ENCODE assay signal across 16 cellular contexts in genomic region chr2:16013571-16013970, GRCh38.
DNase-seq lines count a peak whose midpoint lies in the region; ATAC-seq, FAIRE-seq and TF ChIP-seq lines count a peak whose summit lies in the region.
"Had no signal": no experiment of that assay in that cellular context is flagged by ENCODE, and none has a peak within 500 bp of the region (broad histone marks: within the 10 kb centered on the region; RNA-seq: fewer than 3 reads in every experiment).

No MANE protein-coding gene starts in this region.

- DNase-seq in activated naive CD8-positive, alpha-beta T cell treated with anti-CD3 and anti-CD28 coated beads, Interleukin-2, amount 50 U/mL, for 24 hours = no peak
- DNase-seq in caudate nucleus (lab: John Stamatoyannopoulos, UW) (peak in 1 of 61 donors; percentile 32), mucosa of descending colon (peak in 1 of 3 donors; percentile 9), GM12891 (ENCODE audit: insufficient read length, low spot score) (no peak), SKM-1 (lab: John Stamatoyannopoulos, UW; ENCODE audit: unreplicated experiment) (no peak), NCI-H510A treated with DMSO at 0.1 percent for 48 hours (lab: John Stamatoyannopoulos, UW) (no peak)
- DNase-seq: activated CD4-positive, alpha-beta T cell treated with anti-CD3 and anti-CD28 coated beads for 1 hour; activated naive CD8-positive, alpha-beta T cell treated with anti-CD3 and anti-CD28 coated beads, Interleukin-2, amount 10 ng/mL, durations not matched to agents 7 days and 5 days; kidney; T-cell; testis had no signal

- FAIRE-seq in GM12891 (lab: Jason Lieb, UNC) = no peak
- FAIRE-seq: frontal cortex, kidney, RCC 7860 had no signal

- peaks cover 6% of the 10 kb centered on the region for H3K4me1 Mint-ChIP-seq in activated naive CD8-positive, alpha-beta T cell (ENCODE audit: low read depth)
- H3K4me1 Mint-ChIP-seq in activated naive CD8-positive, alpha-beta T cell treated with anti-CD3 and anti-CD28 coated beads, Interleukin-2, amount 50 U/mL, for 24 hours = peaks cover 3% of the 10 kb centered on the region
- H3K4me1 Mint-ChIP-seq: central memory CD8-positive, alpha-beta T cell had no signal

- H3K27ac ChIP-seq in caudate nucleus (ENCODE audit: low read depth, low read length) = peak overlapping the region; percentile 50
- H3K27ac ChIP-seq: testis had no signal

- intact Hi-C loops in mucosa of descending colon (cut with DNase I, micrococcal nuclease) = loop anchor here in 1 of 2 donors (10.0 kb wide), 1 partner anchor 81 kb away; no protein-coding TSS in a partner anchor

- no peak for TF ChIP-seq CTCF in mucosa of descending colon (IDR thresholded peaks at IDR 0.05)

- H3K4me1 ChIP-seq in mucosa of descending colon (ENCODE audit: low read depth) = peaks cover 16% of the 10 kb centered on the region
- H3K4me1 ChIP-seq: testis had no signal

- TF ChIP-seq POLR2A in GM12891 (IDR thresholded peaks at IDR 0.05; ENCODE audit: low read depth, low read length) = no peak

- peak overlapping the region; percentile 68 for H3K4me3 Mint-ChIP-seq in activated naive CD8-positive, alpha-beta T cell
- no peak overlapping the region for H3K4me3 Mint-ChIP-seq in activated naive CD8-positive, alpha-beta T cell treated with anti-CD3 and anti-CD28 coated beads, Interleukin-2, amount 50 U/mL, for 24 hours
- H3K4me3 Mint-ChIP-seq: activated naive CD8-positive, alpha-beta T cell treated with anti-CD3 and anti-CD28 coated beads, Interleukin-2, amount 10 ng/mL, durations not matched to agents 7 days and 5 days; central memory CD8-positive, alpha-beta T cell had no signal

- H3K36me3 ChIP-seq in mucosa of descending colon (ENCODE audit: low read depth) = no peaks in the 10 kb centered on the region

- no peaks in the 10 kb centered on the region for H3K36me3 Mint-ChIP-seq in activated naive CD8-positive, alpha-beta T cell
- no peaks in the 10 kb centered on the region for H3K36me3 Mint-ChIP-seq in activated naive CD8-positive, alpha-beta T cell treated with anti-CD3 and anti-CD28 coated beads, Interleukin-2, amount 50 U/mL, for 24 hours (ENCODE audit: low read depth)
- H3K36me3 Mint-ChIP-seq: activated naive CD8-positive, alpha-beta T cell treated with anti-CD3 and anti-CD28 coated beads, Interleukin-2, amount 10 ng/mL, durations not matched to agents 7 days and 5 days; T-cell had no signal

- no peak for ATAC-seq in activated naive CD8-positive, alpha-beta T cell treated with anti-CD3 and anti-CD28 coated beads, Interleukin-2, amount 50 U/mL, for 24 hours
- peak; percentile 22 for ATAC-seq in mucosa of descending colon
- ATAC-seq in GM18502 (IDR thresholded peaks at IDR 0.05; ENCODE audit: poor library complexity, unreplicated experiment) = no peak
- ATAC-seq: T-cell had no signal

- no peak overlapping the region for H3K4me3 ChIP-seq in mucosa of descending colon
- H3K4me3 ChIP-seq: testis had no signal

- H3K27ac Mint-ChIP-seq in activated naive CD8-positive, alpha-beta T cell = no peak overlapping the region
- H3K27ac Mint-ChIP-seq in activated naive CD8-positive, alpha-beta T cell treated with anti-CD3 and anti-CD28 coated beads, Interleukin-2, amount 50 U/mL, for 24 hours = no peak overlapping the region
- H3K27ac Mint-ChIP-seq: activated naive CD8-positive, alpha-beta T cell treated with anti-CD3 and anti-CD28 coated beads, Interleukin-2, amount 10 ng/mL, durations not matched to agents 7 days and 5 days; T-cell had no signal

- H3K9me3 ChIP-seq in mucosa of descending colon = no peaks in the 10 kb centered on the region
- H3K9me3 ChIP-seq: testis had no signal

- peaks cover 20% of the 10 kb centered on the region for H3K27me3 Mint-ChIP-seq in activated naive CD8-positive, alpha-beta T cell
- peaks cover 24% of the 10 kb centered on the region for H3K27me3 Mint-ChIP-seq in activated naive CD8-positive, alpha-beta T cell treated with anti-CD3 and anti-CD28 coated beads, Interleukin-2, amount 50 U/mL, for 24 hours

- no peaks in the 10 kb centered on the region for H3K9me3 Mint-ChIP-seq in activated naive CD8-positive, alpha-beta T cell (ENCODE audit: low read depth)
- no peaks in the 10 kb centered on the region for H3K9me3 Mint-ChIP-seq in activated naive CD8-positive, alpha-beta T cell treated with anti-CD3 and anti-CD28 coated beads, Interleukin-2, amount 50 U/mL, for 24 hours
- H3K9me3 Mint-ChIP-seq: activated naive CD8-positive, alpha-beta T cell treated with anti-CD3 and anti-CD28 coated beads, Interleukin-2, amount 10 ng/mL, durations not matched to agents 7 days and 5 days; central memory CD8-positive, alpha-beta T cell; T-cell had no signal

TF ChIP-seq in GM12891, 5 proteins besides CTCF, POLR2A, EP300 and RAD21:
- TF ChIP-seq POU2F2 (IDR thresholded peaks at IDR 0.05; ENCODE audit: low read depth, low read length) (no peak), SPI1 (IDR thresholded peaks at IDR 0.05; ENCODE audit: low read depth, low read length) (no peak), POLR2AphosphoS5 (IDR thresholded peaks at IDR 0.05; ENCODE audit: low read depth, low read length) (no peak), TAF1 (IDR thresholded peaks at IDR 0.05; ENCODE audit: low read depth, low read length) (no peak), PAX5 (IDR thresholded peaks at IDR 0.05; ENCODE audit: insufficient read depth, low read length, severe bottlenecking) (no peak)
